In genomic region chr12:104573-105081, GRCh38 we compare ENCODE assay signal across 11 cellular contexts. TPM values are rescaled to one million over a fixed set of nuclear protein-coding genes. Genes with fewer than 3 reads are reported as not detected.
A peak's percentile ranks its signal among the peaks of the same experiment; 100 is the strongest.
DNase-seq lines count a peak whose midpoint lies in the region; ATAC-seq, FAIRE-seq and TF ChIP-seq lines count a peak whose summit lies in the region.
"Had no signal": no experiment of that assay in that cellular context is flagged by ENCODE, and none has a peak within 500 bp of the region (broad histone marks: within the 10 kb centered on the region; RNA-seq: fewer than 3 reads in every experiment).

No MANE protein-coding gene starts in this region.

- H2BK20ac ChIP-seq in H1 (ENCODE audit: low read length), result no peak overlapping the region

- H3K4me3 ChIP-seq in H1 (ENCODE audit: extremely low read depth in 1 of 4, insufficient read depth in 2 of 4, low read depth in 3 of 4, low read length in 4 of 4), result no peak overlapping the region
- no peak overlapping the region for H3K4me3 ChIP-seq in upper lobe of right lung

- peaks cover 0 to 19% (median 9%) of the 10 kb centered on the region in 4 experiments; a peak in 6 of 7 replicates for H3K4me1 ChIP-seq in H1 (replicated peaks in 1 of 4; ENCODE audit: control insufficient read depth in 3 of 4, insufficient read depth in 4 of 4, low read length in 3 of 4)
- no peaks in the 10 kb centered on the region for H3K4me1 ChIP-seq in upper lobe of right lung

- ATAC-seq in upper lobe of right lung, result peak; percentile 31
- ATAC-seq in stimulated activated effector memory CD8-positive, alpha-beta T cell treated with anti-CD3 and anti-CD28 coated beads, Interleukin-12 subunit alpha, Interleukin-12 subunit beta, amount 100 ng/mL, for 72 hours, result no peak

- H3K79me2 ChIP-seq in H1 (ENCODE audit: control insufficient read depth in 1 of 2, insufficient read depth in 2 of 2, low read length in 2 of 2), result no peaks in the 10 kb centered on the region

- peaks cover 3% of the 10 kb centered on the region for H3K4me1 Mint-ChIP-seq in stimulated activated effector memory CD8-positive, alpha-beta T cell treated with anti-CD3 and anti-CD28 coated beads, Interleukin-12 subunit alpha, Interleukin-12 subunit beta, amount 100 ng/mL, for 72 hours

- H3K9me3 ChIP-seq in H1 (ENCODE audit: insufficient read depth in 2 of 2, low read depth in 1 of 2, low read length in 1 of 2) (no peaks in the 10 kb centered on the region), upper lobe of right lung (no peaks in the 10 kb centered on the region)

- FAIRE-seq in H1 (lab: Jason Lieb, UNC), result no peak
- FAIRE-seq: astrocyte had no signal

- peak overlapping the region; percentile 74; the same call in 1 of the 2 replicates for H4K8ac ChIP-seq in H1 (ENCODE audit: extremely low read depth, insufficient read depth, low read length)

- H3K56ac ChIP-seq in H1 (replicated peaks; ENCODE audit: insufficient read length, low read depth, low read length), result no peak overlapping the region

- no peak overlapping the region for H3K14ac ChIP-seq in H1 (ENCODE audit: insufficient read length)

- intact Hi-C loops in upper lobe of right lung (cut with DNase I), result no loop called here

- TF ChIP-seq CTCF in H1 (IDR thresholded peaks at IDR 0.05; ENCODE audit: control extremely low read depth in 1 of 3, insufficient read depth in 1 of 3, low read depth in 1 of 3, low read length in 3 of 3), result no peak
- TF ChIP-seq CTCF in upper lobe of right lung (IDR thresholded peaks at IDR 0.05), result no peak

- H3K9me3 Mint-ChIP-seq in stimulated activated effector memory CD8-positive, alpha-beta T cell treated with anti-CD3 and anti-CD28 coated beads, Interleukin-12 subunit alpha, Interleukin-12 subunit beta, amount 100 ng/mL, for 72 hours, result no peaks in the 10 kb centered on the region

- TF ChIP-seq EP300 in H1 (IDR thresholded peaks at IDR 0.05; ENCODE audit: borderline replicate concordance in 1 of 2, low read depth in 2 of 2, low read length in 2 of 2), result no peak

- no peak overlapping the region for H2BK5ac ChIP-seq in H1 (ENCODE audit: low read depth, low read length)

- WGBS in H1 (ENCODE audit: extremely low coverage in 1 of 2, insufficient coverage in 1 of 2, insufficient read length in 1 of 2, insufficient replicate concordance in 2 of 2, low coverage in 1 of 2, low lambda C conversion rate in 2 of 2, missing lambda C conversion rate in 1 of 2), 2 experiments, result 71% methylated on average over 33 of the region's 40 CpGs; no CpG with 5 or more reads in 1 of the 2 experiments

- H4K91ac ChIP-seq in H1 (replicated peaks; ENCODE audit: insufficient read length, low read length), result no peak overlapping the region

- no peak overlapping the region for H2BK120ac ChIP-seq in H1 (replicated peaks; ENCODE audit: low read depth, low read length)

- H2AFZ ChIP-seq in H1 (ENCODE audit: low read length), result peak overlapping the region; percentile 41; the same call in 1 of the 2 replicates

- H3K23ac ChIP-seq in H1 (ENCODE audit: insufficient read length), result no peak overlapping the region

- no peaks in the 10 kb centered on the region for H3K36me3 ChIP-seq in H1 (ENCODE audit: control insufficient read depth in 2 of 4, insufficient read depth in 4 of 4, low read length in 3 of 4)
- H3K36me3 ChIP-seq in upper lobe of right lung, result no peaks in the 10 kb centered on the region

- peak overlapping the region; percentile 80; the same call in 1 of the 2 replicates for H2BK12ac ChIP-seq in H1 (ENCODE audit: low read depth, low read length)

- no peak overlapping the region for H2AK5ac ChIP-seq in H1 (ENCODE audit: low read depth, low read length)

- H3K27me3 ChIP-seq in H1 (replicated peaks in 1 of 4; ENCODE audit: control insufficient read depth in 3 of 4, extremely low read depth in 1 of 4, insufficient read depth in 3 of 4, low read length in 3 of 4), result peaks cover 0 to 7% (median 5%) of the 10 kb centered on the region in 4 experiments; a peak in 6 of 7 replicates
- peaks cover 18% of the 10 kb centered on the region for H3K27me3 ChIP-seq in upper lobe of right lung

- no peak overlapping the region for H3K9ac ChIP-seq in H1 (replicated peaks in 1 of 4; ENCODE audit: extremely low read depth in 1 of 4, low read depth in 3 of 4, low read length in 3 of 4)

- H4K20me1 ChIP-seq in H1 (replicated peaks in 1 of 2; ENCODE audit: control insufficient read depth in 1 of 2, insufficient read depth in 2 of 2, low read length in 2 of 2), result no peaks in the 10 kb centered on the region

- peak overlapping the region; percentile 60; the same call in 1 of the 2 replicates for H3K18ac ChIP-seq in H1 (ENCODE audit: extremely low read depth, low read length)

- no peaks in the 10 kb centered on the region for H3K79me1 ChIP-seq in H1 (ENCODE audit: low read depth, low read length)

- no peak for TF ChIP-seq POLR2A in H1 (IDR thresholded peaks at IDR 0.05; ENCODE audit: control extremely low read depth in 1 of 2, low read depth in 2 of 2, low read length in 2 of 2)

- H3K4me2 ChIP-seq in H1 (ENCODE audit: insufficient read depth in 1 of 2, low read depth in 2 of 2, low read length in 2 of 2), result no peak overlapping the region; a peak in 1 of 4 replicates

- POLR2A ChIA-PET in H1 (lab: Charles Lee; ENCODE audit: partially characterized antibody), result interaction anchor here (0.8 to 1.3 kb wide), 3 partner anchors 23 to 284 kb away, joined by 3 read pairs; partner anchors contain the start of gene KDM5A

- DNase-seq in stimulated activated CD4-positive, alpha-beta T cell treated with anti-CD3 and anti-CD28 coated beads, Interleukin-4, amount 100 ng/mL, for 1 hour, result peak; percentile 5
- DNase-seq in stimulated activated CD4-positive, alpha-beta T cell treated with anti-CD3 and anti-CD28 coated beads, Interleukin-12 subunit alpha, Interleukin-12 subunit beta, amount 100 ng/mL, for 4 hours, result no peak
- DNase-seq in NCI-H510A treated with DMSO at 0.1 percent for 48 hours (lab: John Stamatoyannopoulos, UW) (peak; percentile 94), H1 (ENCODE audit: low read depth in 1 of 2, low spot score in 2 of 2) (peak in 1 of 2 experiments; percentile 56), upper lobe of right lung (no peak), middle frontal gyrus (ENCODE audit: extremely low spot score, low spot score) (no peak), SKM-1 (lab: John Stamatoyannopoulos, UW; ENCODE audit: unreplicated experiment) (no peak)
- no peak for DNase-seq in stimulated activated effector memory CD8-positive, alpha-beta T cell treated with anti-CD3 and anti-CD28 coated beads, Interleukin-12 subunit alpha, Interleukin-12 subunit beta, amount 100 ng/mL, for 72 hours (ENCODE audit: low spot score in 2 of 2)
- DNase-seq: T-helper 9 cell had no signal

- H4K5ac ChIP-seq in H1 (ENCODE audit: insufficient read length, low read depth, low read length), result no peak overlapping the region

- CTCF ChIA-PET in H1 (lab: Charles Lee; ENCODE audit: partially characterized antibody), result interaction anchor here (1.2 to 4.0 kb wide), 7 partner anchors 11 to 115 kb away, joined by 4 to 36 read pairs (median 7); no protein-coding TSS in a partner anchor

- no peak overlapping the region for H2BK15ac ChIP-seq in H1 (ENCODE audit: low read length)

- H3K27ac ChIP-seq in H1 (ENCODE audit: low read depth, low read length) (no peak overlapping the region), upper lobe of right lung (no peak overlapping the region)

- H3K4ac ChIP-seq in H1 (replicated peaks; ENCODE audit: insufficient read length, low read depth, low read length), result no peak overlapping the region

- no peak overlapping the region for H3K27ac Mint-ChIP-seq in stimulated activated effector memory CD8-positive, alpha-beta T cell treated with anti-CD3 and anti-CD28 coated beads, Interleukin-12 subunit alpha, Interleukin-12 subunit beta, amount 100 ng/mL, for 72 hours

- no peak for TF ChIP-seq RAD21 in H1 (IDR thresholded peaks at IDR 0.05 in 1 of 2, conservative IDR thresholded peaks at IDR 0.05 in 1 of 2; ENCODE audit: low read depth in 2 of 2, low read length in 2 of 2)

- no peak overlapping the region for H3K4me3 Mint-ChIP-seq in stimulated activated effector memory CD8-positive, alpha-beta T cell treated with anti-CD3 and anti-CD28 coated beads, Interleukin-12 subunit alpha, Interleukin-12 subunit beta, amount 100 ng/mL, for 72 hours

- no peaks in the 10 kb centered on the region for H3K36me3 Mint-ChIP-seq in stimulated activated effector memory CD8-positive, alpha-beta T cell treated with anti-CD3 and anti-CD28 coated beads, Interleukin-12 subunit alpha, Interleukin-12 subunit beta, amount 100 ng/mL, for 72 hours

- H3K23me2 ChIP-seq in H1 (ENCODE audit: low read depth, low read length), result no peaks in the 10 kb centered on the region; the same call in 1 of the 2 replicates

TF ChIP-seq in H1, 55 proteins besides CTCF, POLR2A, EP300 and RAD21 (continues in another document):
- TF ChIP-seq ASH2L (IDR thresholded peaks at IDR 0.05; ENCODE audit: low read length) (no peak), CEBPB (IDR thresholded peaks at IDR 0.05; ENCODE audit: low read depth, low read length) (no peak), BACH1 (IDR thresholded peaks at IDR 0.05; ENCODE audit: low read length) (no peak), FOSL1 (IDR thresholded peaks at IDR 0.05; ENCODE audit: insufficient read depth, low read depth, low read length) (no peak), CHD1 (IDR thresholded peaks at IDR 0.05; ENCODE audit: low read depth, low read length) (no peak), SP4 (IDR thresholded peaks at IDR 0.05; ENCODE audit: low read length) (no peak), E2F6 (IDR thresholded peaks at IDR 0.05) (peak; percentile 87), TAF1 (IDR thresholded peaks at IDR 0.05; ENCODE audit: low read depth, low read length) (no peak)
- TF ChIP-seq, protein P1, sequence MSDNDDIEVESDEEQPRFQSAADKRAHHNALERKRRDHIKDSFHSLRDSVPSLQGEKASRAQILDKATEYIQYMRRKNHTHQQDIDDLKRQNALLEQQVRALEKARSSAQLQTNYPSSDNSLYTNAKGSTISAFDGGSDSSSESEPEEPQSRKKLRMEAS (IDR thresholded peaks at IDR 0.05), result peak; percentile 81

RNA-seq across cellular contexts. Expression of gene IQSEC3, which starts 38.1 kb away (rescaled TPM):
- 3.1 and 3.6 TPM in 2 replicates for total RNA-seq in H1 (2021; fragmentation: NEBNext Ultra II Directional; extraction: Animal tissue kit (Norgen Biotek cat#: 25700))
- 1.2 and 2.2 TPM in 2 replicates for polyA plus RNA-seq in H1 (2011; rRNA removed)
- 2.0 TPM for polyA plus RNA-seq in H1 (2011; cell fraction: cytosol; rRNA removed)
- polyA plus RNA-seq in H1 (2011; cell fraction: nucleus; rRNA removed), result 6.2 TPM
- 1.1 to 3.1 TPM (median 2.0 TPM) in 4 replicates for polyA plus RNA-seq in H1 (2012, experiment 1 of 2)
- 5.0 TPM for polyA plus RNA-seq in H1 (2012, experiment 2 of 2)
- 2.8 TPM for polyA plus RNA-seq in H1 (2013, experiment 1 of 2)
- polyA plus RNA-seq in H1 (2013, experiment 2 of 2), result 2.0 TPM
- polyA minus RNA-seq in H1 (2011; rRNA and poly(A)+ RNA removed), result 1.9 and 3.2 TPM in 2 replicates
- polyA minus RNA-seq in H1 (2011; cell fraction: cytosol; rRNA and poly(A)+ RNA removed), result 1.9 TPM
- polyA minus RNA-seq in H1 (2011; cell fraction: nucleus; rRNA and poly(A)+ RNA removed), result 4.0 TPM
- 4.6 TPM for total RNA-seq in upper lobe of right lung
- total RNA-seq: MCF 10A had no signal

Comparison
In these comparisons a context has a peak if more than half of its experiments do, and no peak if none do; other contexts are left out.
1. DNase-seq: peak in stimulated activated CD4-positive, alpha-beta T cell treated with anti-CD3 and anti-CD28 coated beads, Interleukin-4, amount 100 ng/mL, for 1 hour (single experiment) and NCI-H510A treated with DMSO at 0.1 percent for 48 hours (single experiment); none in stimulated activated CD4-positive, alpha-beta T cell treated with anti-CD3 and anti-CD28 coated beads, Interleukin-12 subunit alpha, Interleukin-12 subunit beta, amount 100 ng/mL, for 4 hours (single experiment), upper lobe of right lung (single experiment), middle frontal gyrus (single experiment), SKM-1 (single experiment) and stimulated activated effector memory CD8-positive, alpha-beta T cell treated with anti-CD3 and anti-CD28 coated beads, Interleukin-12 subunit alpha, Interleukin-12 subunit beta, amount 100 ng/mL, for 72 hours (0 of 2).